In genomic region chr14:98227000-98227726, GRCh38 we compare ENCODE assay signal across 1 cellular context.
TF ChIP-seq lines count a peak whose summit lies in the region.

No MANE protein-coding gene starts in this region.

TF ChIP-seq in GM12878, 131 proteins besides CTCF, POLR2A, EP300 and RAD21 (continued from another document):
- TF ChIP-seq SREBF1 (IDR thresholded peaks at IDR 0.05; ENCODE audit: low read length) (no peak), MEF2A (IDR thresholded peaks at IDR 0.05; ENCODE audit: insufficient read depth, low read depth, low read length) (no peak), PKNOX1 (IDR thresholded peaks at IDR 0.05) (no peak), DPF2 (IDR thresholded peaks at IDR 0.05) (peak; percentile 70; the same call in 1 of the 2 replicates), ZBTB4 (CRISPR knock-in tag; IDR thresholded peaks at IDR 0.05) (0 out of 2 replicates have a peak, but pooled peaks have one; percentile 73), ZBED1 (IDR thresholded peaks at IDR 0.05; ENCODE audit: borderline replicate concordance) (peak; percentile 52; the same call in 1 of the 2 replicates), EZH2 (IDR thresholded peaks at IDR 0.05; ENCODE audit: borderline replicate concordance, control insufficient read depth, low read depth, low read length) (no peak), CREM (IDR thresholded peaks at IDR 0.05; ENCODE audit: low read depth) (peak; percentile 10; the same call in 1 of the 2 replicates), MLLT1 (IDR thresholded peaks at IDR 0.05) (0 out of 2 replicates have a peak, but pooled peaks have one; percentile 32)
